In the genomic region with DNA sequence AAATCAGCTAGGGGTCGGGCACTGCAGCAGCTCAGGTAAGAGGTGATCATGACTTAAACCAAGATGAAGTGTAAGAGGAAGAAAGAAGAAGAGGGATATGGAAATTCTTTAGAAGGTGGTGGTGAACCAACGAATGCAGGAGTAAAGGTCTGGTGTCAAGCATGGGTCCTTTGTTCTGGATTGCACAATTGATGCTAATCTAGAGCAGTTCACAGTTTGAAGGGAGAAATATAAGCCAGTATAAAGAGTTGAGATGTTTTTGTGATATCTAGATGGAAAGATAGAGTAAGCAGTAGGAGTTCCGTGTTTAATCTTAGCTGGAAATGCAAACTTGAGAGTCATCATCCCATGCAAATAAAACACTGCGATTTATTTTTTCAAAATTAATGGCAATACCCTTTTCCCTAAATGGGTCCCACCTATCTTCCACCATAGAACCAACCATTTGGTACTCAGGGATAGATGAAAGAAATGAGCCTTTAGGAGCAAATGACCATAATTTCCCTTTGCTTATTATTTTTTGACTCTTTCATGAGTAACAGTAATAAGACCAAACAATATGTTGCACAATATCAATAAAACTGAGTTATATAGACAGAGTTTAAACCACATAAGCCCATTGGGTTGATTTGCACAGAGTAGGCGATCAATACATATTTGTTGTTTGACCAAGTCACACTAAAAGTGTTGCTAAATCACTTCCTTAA, we compare ENCODE assay signal across 30 cellular contexts. TPM values are rescaled to one million over a fixed set of nuclear protein-coding genes. Genes with fewer than 3 reads are reported as not detected.
"Had no signal": no experiment of that assay in that cellular context is flagged by ENCODE, and none has a peak within 500 bp of the region (broad histone marks: within the 10 kb centered on the region; RNA-seq: fewer than 3 reads in every experiment).

No MANE protein-coding gene starts in this region.

- ATAC-seq: activated CD4-positive, alpha-beta T cell treated with anti-CD3 and anti-CD28 coated beads for 36 hours; activated T-cell treated with anti-CD3 and anti-CD28 coated beads, Interleukin-2, amount 50 U/mL, for 4 hours; effector memory CD8-positive, alpha-beta T cell; naive thymus-derived CD8-positive, alpha-beta T cell; stimulated activated memory B cell treated with anti-CD40 and anti-IgM and Interleukin-4, amounts not matched to agents 10 μg/mL and 1 μg/mL and 100 μg/mL, for 72 hours had no signal

- DNase-seq: activated CD4-positive, alpha-beta T cell treated with anti-CD3 and anti-CD28 coated beads for 36 hours; activated CD4-positive, alpha-beta T cell treated with anti-CD3 and anti-CD28 coated beads, Interleukin-2, amount 50 U/mL, for 4 hours; activated CD8-positive, alpha-beta memory T cell treated with anti-CD3 and anti-CD28 coated beads, Interleukin-2, amount 50 U/mL, for 48 hours; activated naive CD4-positive, alpha-beta T cell; activated T-cell treated with anti-CD3 and anti-CD28 coated beads, Interleukin-2, amount 50 U/mL, for 4 hours; brain microvascular endothelial cell; colonic mucosa; dorsolateral prefrontal cortex; effector memory CD8-positive, alpha-beta T cell; naive thymus-derived CD8-positive, alpha-beta T cell; retina; stimulated activated CD4-positive, alpha-beta T cell treated with anti-CD3 and anti-CD28 coated beads, Interleukin-2, amount 100 ng/mL, for 24 hours; stomach; T1000; transverse colon had no signal

- FAIRE-seq: endothelial cell of umbilical vein, keratinocyte had no signal

- H3K27me3 ChIP-seq: adrenal gland, ascending aorta, brain microvascular endothelial cell, colonic mucosa, dorsolateral prefrontal cortex, esophagus muscularis mucosa, stomach, transverse colon had no signal

- H3K36me3 ChIP-seq: adrenal gland, ascending aorta, brain microvascular endothelial cell, colonic mucosa, esophagus muscularis mucosa, stomach, transverse colon had no signal

- H3K4me3 ChIP-seq: adrenal gland, ascending aorta, colonic mucosa, dorsolateral prefrontal cortex, esophagus muscularis mucosa, lung, skin epidermis, stomach, transverse colon had no signal

- H3K9me3 ChIP-seq: adrenal gland, ascending aorta, colonic mucosa, esophagus muscularis mucosa, stomach, transverse colon had no signal

- H3K27ac ChIP-seq: brain microvascular endothelial cell, colonic mucosa, dorsolateral prefrontal cortex had no signal

- H3K4me1 ChIP-seq: colonic mucosa had no signal

RNA-seq across cellular contexts. Expression of a gene that starts 15.0 kb away (rescaled TPM):
- total RNA-seq: activated CD4-positive, alpha-beta T cell treated with anti-CD3 and anti-CD28 coated beads for 36 hours; activated CD8-positive, alpha-beta memory T cell treated with anti-CD3 and anti-CD28 coated beads for 36 hours; activated T-helper 2 cell treated with anti-CD3 and anti-CD28 coated beads, Interferon-gamma antibody, Interleukin-2, Interleukin-4, amounts not matched to agents 10 μg/mL and 5 μg/mL and 100 μg/mL, durations not matched to agents 14 hours and 24 hours and 36 hours; progenitor cell of endocrine pancreas had no signal

RNA-seq across cellular contexts. Expression of a gene that starts 37.7 kb away (rescaled TPM):
- total RNA-seq: ascending aorta, temporal lobe, WTC11 had no signal

RNA-seq across cellular contexts. Expression of a gene that starts 57.3 kb away (rescaled TPM):
- total RNA-seq: activated CD4-positive, alpha-beta T cell treated with anti-CD3 and anti-CD28 coated beads for 36 hours; activated CD8-positive, alpha-beta memory T cell treated with anti-CD3 and anti-CD28 coated beads for 36 hours; activated T-cell treated with anti-CD3 and anti-CD28 coated beads, Interleukin-2, amount 50 U/mL, for 4 hours; activated T-helper 2 cell treated with anti-CD3 and anti-CD28 coated beads, Interferon-gamma antibody, Interleukin-2, Interleukin-4, amounts not matched to agents 10 μg/mL and 5 μg/mL and 100 μg/mL, durations not matched to agents 14 hours and 24 hours and 36 hours; naive thymus-derived CD8-positive, alpha-beta T cell; osteocyte; T-helper 1 cell treated with Interleukin-12 subunit alpha and Interleukin-12 subunit beta and Interleukin-4 antibody, amounts not matched to agents 30 ng/mL and 1 ng/mL, for 36 hours; WTC11 had no signal
- polyA plus RNA-seq: keratinocyte; naive thymus-derived CD8-positive, alpha-beta T cell had no signal
